8 cellular contexts compared by ENCODE assay signal in the genomic region with DNA sequence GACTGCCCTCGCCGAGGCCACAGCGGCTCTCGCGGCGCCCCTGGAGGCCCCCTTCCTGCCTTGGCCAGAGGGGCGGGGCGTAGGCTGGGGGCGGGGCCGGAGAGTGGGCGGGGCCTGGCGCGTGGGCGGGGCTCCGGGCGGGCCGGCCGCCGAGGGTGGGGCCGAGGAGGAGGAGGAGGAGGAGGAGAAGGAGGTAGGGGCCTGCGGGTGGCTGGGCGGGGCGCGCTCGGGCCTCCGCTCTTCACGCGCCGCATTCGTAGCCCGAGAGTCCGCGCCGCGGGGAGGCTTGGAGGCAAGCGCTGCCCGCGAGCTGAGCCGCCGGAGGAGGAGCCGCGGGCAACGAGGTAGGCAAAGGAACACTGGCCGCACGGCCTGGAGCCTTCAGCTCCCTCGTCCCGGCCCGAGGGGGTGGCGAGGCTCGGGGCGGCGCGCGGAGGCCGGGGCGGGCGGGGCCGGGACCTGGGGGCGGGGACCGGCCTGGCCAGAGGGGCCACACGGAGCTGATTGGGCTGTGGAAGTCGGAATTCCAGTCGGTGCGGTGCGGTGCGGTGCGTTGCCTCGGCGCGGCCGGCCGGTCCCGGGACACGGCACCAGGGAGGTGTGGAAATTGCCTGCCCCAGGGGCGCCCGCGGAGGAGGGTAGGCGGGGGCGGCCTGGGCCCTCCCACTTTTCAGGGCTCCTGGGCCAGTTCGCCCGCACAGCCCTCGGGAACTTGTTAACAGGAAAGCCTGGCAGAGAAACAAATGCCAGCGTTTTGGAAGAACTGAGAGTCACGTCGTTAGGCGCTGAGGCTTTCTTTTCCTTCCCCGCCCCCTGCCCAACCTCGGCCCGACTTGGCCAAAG. TPM values are rescaled to one million over a fixed set of nuclear protein-coding genes. Genes with fewer than 3 reads are reported as not detected.
A peak's percentile ranks its signal among the peaks of the same experiment; 100 is the strongest.
DNase-seq lines count a peak whose midpoint lies in the region; ATAC-seq and TF ChIP-seq lines count a peak whose summit lies in the region.

PPP2R3A (plus strand) TSS at position 223 of the 843 bp plus-strand sequence. CDS start 35,771 bp downstream, outside the sequence.

- POLR2A ChIA-PET in HCT116 (lab: Charles Lee): interaction anchor here (0.8 kb wide), 1 partner anchor 12 kb away, joined by 4 read pairs; no protein-coding TSS in a partner anchor

- H3K4me1 Mint-ChIP-seq in T-helper 17 cell: no peaks in the 10 kb centered on the region

- H3K4me1 ChIP-seq in HCT116 (ENCODE audit: control insufficient read depth in 1 of 2, insufficient read depth in 2 of 2, low read length in 2 of 2) (peaks cover 10 to 12% of the 10 kb centered on the region in 2 experiments; a peak in 3 of 4 replicates), heart right ventricle (peaks cover 0 to 35% (median 17%) of the 10 kb centered on the region in 9 donors), tibial artery (peaks cover 0 to 34% (median 14%) of the 10 kb centered on the region in 4 donors)

- H3K9me2 ChIP-seq in HCT116 (ENCODE audit: insufficient read depth): no peaks in the 10 kb centered on the region

- RAD21 ChIA-PET in HCT116 (lab: Charles Lee; ENCODE audit: low non-redundant PET in 1 of 2, low total read pairs in 2 of 2, uncharacterized antibody in 2 of 2, unreplicated experiment in 2 of 2): interaction anchor here in 1 of 2 experiments (0.6 kb wide), 1 partner anchor 232 kb away, joined by 3 read pairs; no protein-coding TSS in a partner anchor

- H3K4me2 ChIP-seq in HCT116 (ENCODE audit: low read length): peak within 1 kb of the TSS; percentile 91

- peak within 1 kb of the TSS; percentile 80 for H3K4me3 Mint-ChIP-seq in T-helper 17 cell

- peak; percentile 87 for ATAC-seq in HCT116
- peak; percentile 90 for ATAC-seq in T-helper 17 cell
- peak; percentile 92 to 99 (median 96) for ATAC-seq in heart right ventricle

- no peaks in the 10 kb centered on the region for H3K36me3 Mint-ChIP-seq in T-helper 17 cell (ENCODE audit: low read depth)

- intact Hi-C loops in HCT116 (cut with micrococcal nuclease): loop anchor here (5.0 kb wide), 1 partner anchor 232 kb away; the partner anchor contains the start of gene MSL2
- intact Hi-C loops in heart right ventricle (cut with DNase I): loop anchor here in 7 of 10 donors (1.0 to 5.0 kb wide), 5 partner anchors 57 to 797 kb away; partner anchors contain the start of gene MSL2 (in 1 of the 7)
- intact Hi-C loops in posterior cingulate gyrus (cut with DNase I): loop anchor here (5.0 kb wide), 1 partner anchor 787 kb away; the partner anchor contains the start of gene STAG1
- intact Hi-C loops in tibial artery (cut with DNase I; ENCODE audit: low total_unique reads): loop anchor here (10.0 kb wide), 1 partner anchor 289 kb away; the partner anchor contains the start of gene PCCB

- WGBS in heart right ventricle, 2 donors: 0 to 1% methylated on average over 62 to 89 of the region's 89 CpGs

- peaks cover 29% of the 10 kb centered on the region for H3K27me3 Mint-ChIP-seq in T-helper 17 cell

- H3K36me3 ChIP-seq in HCT116 (ENCODE audit: control insufficient read depth in 1 of 2, insufficient read depth in 2 of 2, low read length in 2 of 2): no peaks in the 10 kb centered on the region
- H3K36me3 ChIP-seq in heart right ventricle: no peaks in the 10 kb centered on the region
- H3K36me3 ChIP-seq in tibial artery: no peaks in the 10 kb centered on the region

- no peaks in the 10 kb centered on the region for H3K79me2 ChIP-seq in HCT116 (ENCODE audit: insufficient read depth, low read length)

- H3K27ac Mint-ChIP-seq in T-helper 17 cell: no peak within 1 kb of the TSS

- CTCF ChIA-PET in HCT116 (lab: Charles Lee): no interaction called here

- TF ChIP-seq CTCF in HCT116 (IDR thresholded peaks at IDR 0.05 in 2 of 3, conservative IDR thresholded peaks at IDR 0.05 in 1 of 3; ENCODE audit: borderline replicate concordance in 1 of 3, insufficient read depth in 1 of 3, low read depth in 2 of 3, low read length in 2 of 3): no peak
- no peak for TF ChIP-seq CTCF in heart right ventricle (IDR thresholded peaks at IDR 0.05)
- TF ChIP-seq CTCF in tibial artery (IDR thresholded peaks at IDR 0.05): no peak

- no peaks in the 10 kb centered on the region for H3K9me3 ChIP-seq in HCT116 (ENCODE audit: control insufficient read depth in 1 of 2, insufficient read depth in 1 of 2, low read depth in 1 of 2, low read length in 2 of 2)
- H3K9me3 ChIP-seq in T-helper 17 cell (ENCODE audit: control insufficient read depth, low read length, poor library complexity, severe bottlenecking): no peaks in the 10 kb centered on the region
- H3K9me3 ChIP-seq in heart right ventricle: peaks cover 0 to 10% (median 0%) of the 10 kb centered on the region in 11 donors
- peaks cover 1 to 5% (median 4%) of the 10 kb centered on the region in 3 donors for H3K9me3 ChIP-seq in tibial artery

- H4K20me1 ChIP-seq in HCT116 (ENCODE audit: insufficient read depth): no peaks in the 10 kb centered on the region

- H3K4me3 ChIP-seq in HCT116 (replicated peaks in 1 of 2; ENCODE audit: low read depth in 1 of 2, low read length in 2 of 2) (peak within 1 kb of the TSS; percentile 61 to 76), heart right ventricle (peak within 1 kb of the TSS; percentile 66 to 87 (median 76)), tibial artery (peak within 1 kb of the TSS; percentile 74 to 89)

- no peak for TF ChIP-seq POLR2A in HCT116 (IDR thresholded peaks at IDR 0.05; ENCODE audit: borderline replicate concordance, extremely low read depth, insufficient read depth, insufficient read length)

- H3K27me3 ChIP-seq in HCT116 (ENCODE audit: insufficient read depth, low read length): no peaks in the 10 kb centered on the region
- H3K27me3 ChIP-seq in heart right ventricle: peaks cover 0 to 17% (median 0%) of the 10 kb centered on the region in 7 donors
- no peaks in the 10 kb centered on the region for H3K27me3 ChIP-seq in tibial artery

- TF ChIP-seq RAD21 in HCT116 (IDR thresholded peaks at IDR 0.05; ENCODE audit: low read depth): no peak

- peak within 1 kb of the TSS; percentile 79 for H2AFZ ChIP-seq in HCT116 (ENCODE audit: low read depth, low read length, poor library complexity, severe bottlenecking)

- peak within 1 kb of the TSS; percentile 66 for H3K9ac ChIP-seq in HCT116 (ENCODE audit: low read length)

- H3K27ac ChIP-seq in HCT116 (ENCODE audit: low read depth, low read length): peak within 1 kb of the TSS; percentile 70
- peak within 1 kb of the TSS; percentile 72 for H3K27ac ChIP-seq in angular gyrus (ENCODE audit: low read depth, low read length)
- peak within 1 kb of the TSS; percentile 42 to 94 (median 90) for H3K27ac ChIP-seq in heart right ventricle
- peak within 1 kb of the TSS; percentile 93 to 98 for H3K27ac ChIP-seq in tibial artery

- peak; percentile 89 for DNase-seq in EH (ENCODE audit: low read depth)
- DNase-seq in HCT116 (ENCODE audit: low read depth, low spot score): peak; percentile 64
- peak; percentile 40 for DNase-seq in NCI-H1048 (lab: John Stamatoyannopoulos, UW)
- peak; percentile 38 to 50 (median 39) for DNase-seq in T-helper 17 cell
- peak; percentile 83 to 89 for DNase-seq in heart right ventricle
- DNase-seq in posterior cingulate gyrus: peak; percentile 74 to 98 (median 86)
- DNase-seq in tibial artery: peak; percentile 76 to 95

- no TSS peak for BruUV-seq in HCT116 (replicated peaks; lab: Mats Ljungman, UMichigan)

TF ChIP-seq in HCT116, 20 proteins besides CTCF, POLR2A, EP300 and RAD21 (continues in another document):
- TF ChIP-seq SRF (IDR thresholded peaks at IDR 0.05; ENCODE audit: low read depth): no peak
- TF ChIP-seq CEBPB (IDR thresholded peaks at IDR 0.05; ENCODE audit: low read depth): no peak
- TF ChIP-seq FOSL1 (IDR thresholded peaks at IDR 0.05; ENCODE audit: low read depth): no peak
- TF ChIP-seq CBX3 (IDR thresholded peaks at IDR 0.05; ENCODE audit: low read depth): peak; percentile 75
- TF ChIP-seq POLR2AphosphoS5 (IDR thresholded peaks at IDR 0.05; ENCODE audit: low read depth, low read length): peak; percentile 52
- TF ChIP-seq TCF7L2 (IDR thresholded peaks at IDR 0.05; ENCODE audit: borderline replicate concordance, extremely low read depth, insufficient read depth, insufficient read length): no peak
- TF ChIP-seq ZNF274 (IDR thresholded peaks at IDR 0.05; ENCODE audit: low read depth, low read length): no peak
- TF ChIP-seq ZFX (IDR thresholded peaks at IDR 0.05): peak; percentile 58
- peak; percentile 75 for TF ChIP-seq SP1 (IDR thresholded peaks at IDR 0.05; ENCODE audit: low read depth)
- no peak for TF ChIP-seq EZH2 (IDR thresholded peaks at IDR 0.05)
- TF ChIP-seq SIN3A (IDR thresholded peaks at IDR 0.05; ENCODE audit: low read depth): peak; percentile 24; the same call in 1 of the 2 replicates
- TF ChIP-seq JUND (IDR thresholded peaks at IDR 0.05): no peak
- TF ChIP-seq, protein P1, sequence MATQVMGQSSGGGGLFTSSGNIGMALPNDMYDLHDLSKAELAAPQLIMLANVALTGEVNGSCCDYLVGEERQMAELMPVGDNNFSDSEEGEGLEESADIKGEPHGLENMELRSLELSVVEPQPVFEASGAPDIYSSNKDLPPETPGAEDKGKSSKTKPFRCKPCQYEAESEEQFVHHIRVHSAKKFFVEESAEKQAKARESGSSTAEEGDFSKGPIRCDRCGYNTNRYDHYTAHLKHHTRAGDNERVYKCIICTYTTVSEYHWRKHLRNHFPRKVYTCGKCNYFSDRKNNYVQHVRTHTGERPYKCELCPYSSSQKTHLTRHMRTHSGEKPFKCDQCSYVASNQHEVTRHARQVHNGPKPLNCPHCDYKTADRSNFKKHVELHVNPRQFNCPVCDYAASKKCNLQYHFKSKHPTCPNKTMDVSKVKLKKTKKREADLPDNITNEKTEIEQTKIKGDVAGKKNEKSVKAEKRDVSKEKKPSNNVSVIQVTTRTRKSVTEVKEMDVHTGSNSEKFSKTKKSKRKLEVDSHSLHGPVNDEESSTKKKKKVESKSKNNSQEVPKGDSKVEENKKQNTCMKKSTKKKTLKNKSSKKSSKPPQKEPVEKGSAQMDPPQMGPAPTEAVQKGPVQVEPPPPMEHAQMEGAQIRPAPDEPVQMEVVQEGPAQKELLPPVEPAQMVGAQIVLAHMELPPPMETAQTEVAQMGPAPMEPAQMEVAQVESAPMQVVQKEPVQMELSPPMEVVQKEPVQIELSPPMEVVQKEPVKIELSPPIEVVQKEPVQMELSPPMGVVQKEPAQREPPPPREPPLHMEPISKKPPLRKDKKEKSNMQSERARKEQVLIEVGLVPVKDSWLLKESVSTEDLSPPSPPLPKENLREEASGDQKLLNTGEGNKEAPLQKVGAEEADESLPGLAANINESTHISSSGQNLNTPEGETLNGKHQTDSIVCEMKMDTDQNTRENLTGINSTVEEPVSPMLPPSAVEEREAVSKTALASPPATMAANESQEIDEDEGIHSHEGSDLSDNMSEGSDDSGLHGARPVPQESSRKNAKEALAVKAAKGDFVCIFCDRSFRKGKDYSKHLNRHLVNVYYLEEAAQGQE (IDR thresholded peaks at IDR 0.05; ENCODE audit: low read depth): no peak
- TF ChIP-seq YY1 (IDR thresholded peaks at IDR 0.05; ENCODE audit: extremely low read depth, insufficient replicate concordance, low read depth, low read length): peak; percentile 65

RNA-seq across cellular contexts. Expression of gene PPP2R3A, which starts in this region (rescaled TPM):
- total RNA-seq in HCT116 (2021; ENCODE audit: unreplicated experiment) (6.1 TPM), T-helper 17 cell (under 1 TPM; 0.13 to 0.17 TPM), heart right ventricle (100 to 1,000 TPM in 7 of 10 donors, 10 to 100 TPM in 3; 59.7 to 148 (median 115) TPM)
- 2.6 and 2.7 TPM in 2 replicates for polyA plus RNA-seq in HCT116 (2012)
- polyA plus RNA-seq in heart right ventricle: 10 to 100 TPM in 1 of 2 donors, 1 to 10 TPM in 1; 4.9 to 13.3 TPM

Comparison
In these comparisons a context has a peak if more than half of its experiments do, and no peak if none do; other contexts are left out.
1. Peak in every context shown above with its lines: DNase-seq, ATAC-seq, H3K4me3 ChIP-seq and H3K27ac ChIP-seq.
2. Peak in DNase-seq and ATAC-seq in T-helper 17 cell; RNA of the gene not detected or under 1 TPM.
3. DNase-seq: peak in every context shown above with its lines; median percentile 89 in EH; 86 in posterior cingulate gyrus; 86 in heart right ventricle; 86 in tibial artery; 64 in HCT116; 40 in NCI-H1048; 39 in T-helper 17 cell.